Comparison of ENCODE assay signal across 19 cellular contexts in the genomic region with DNA sequence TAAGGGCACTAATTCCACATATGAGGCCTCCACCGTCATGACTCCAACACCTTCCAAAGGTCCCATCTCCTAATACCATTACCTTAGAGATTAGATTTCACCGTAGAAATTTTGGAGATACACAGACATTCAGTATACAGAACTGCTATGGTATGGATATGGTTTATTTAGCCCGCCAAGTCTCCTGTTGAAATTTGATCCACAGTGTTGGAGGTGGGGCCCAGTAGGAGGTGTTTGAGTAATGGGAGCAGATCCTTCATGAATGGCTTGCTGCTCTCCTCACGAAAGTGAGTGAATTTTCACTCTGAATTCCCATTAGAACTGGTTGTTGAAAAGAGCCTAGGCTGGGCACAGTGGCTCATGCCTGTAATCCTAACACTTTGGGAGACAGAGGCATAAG. TPM values are rescaled to one million over a fixed set of nuclear protein-coding genes. Genes with fewer than 3 reads are reported as not detected.
"Had no signal": no experiment of that assay in that cellular context is flagged by ENCODE, and none has a peak within 500 bp of the region (broad histone marks: within the 10 kb centered on the region; RNA-seq: fewer than 3 reads in every experiment).

No MANE protein-coding gene starts in this region.

- H3K4me3 ChIP-seq: MG63 had no signal

- H3K9ac ChIP-seq: SK-N-SH had no signal

- DNase-seq: Karpas-422, KG1, MG63, NCI-H1092 treated with DMSO at 0.1 percent for 48 hours, NCI-H1436, NCI-H1694 treated with DMSO at 0.1 percent for 48 hours, NCI-H1930, NCI-H2081, NCI-H2227 treated with DMSO at 0.1 percent for 48 hours, NCI-H526, NCI-H774, RPMI8226, SHP77, SK-N-SH, SW 1271, T-cell had no signal

- FAIRE-seq: RCC 7860 had no signal

- H3K27me3 ChIP-seq: MG63 had no signal

- ATAC-seq: T-cell had no signal

- H3K9me3 ChIP-seq: MG63, SK-N-SH had no signal

- H3K4me2 ChIP-seq: SK-N-SH had no signal

RNA-seq across cellular contexts. Expression of a gene that starts 7.4 kb away (rescaled TPM):
- total RNA-seq: NCI-H460, SK-MEL-5 had no signal
